In genomic region chr6:28104392-28105250, GRCh38 we compare ENCODE assay signal across 8 cellular contexts.
DNase-seq lines count a peak whose midpoint lies in the region; ATAC-seq and TF ChIP-seq lines count a peak whose summit lies in the region.

No MANE protein-coding gene starts in this region.

- POLR2A ChIA-PET in RWPE1 (lab: Yijun Ruan, JAX; ENCODE audit: low non-redundant PET) = interaction anchor here (0.5 to 0.9 kb wide), 3 partner anchors 10 to 231 kb away, joined by 3 to 14 read pairs (median 3); no protein-coding TSS in a partner anchor

- H3K4me1 ChIP-seq in neuron (ENCODE audit: insufficient read depth, low read length) (peaks cover 2% of the 10 kb centered on the region), stomach smooth muscle (ENCODE audit: control insufficient read depth, insufficient read depth, low read length) (peaks cover 9% of the 10 kb centered on the region)

- ATAC-seq in GM21825 (IDR thresholded peaks at IDR 0.05; ENCODE audit: unreplicated experiment) = peak; percentile 97

- H3K27ac ChIP-seq in RWPE1 (peak overlapping the region; percentile 80), stomach smooth muscle (ENCODE audit: low read length) (peak overlapping the region; percentile 60)

- H3K36me3 ChIP-seq in neuron (ENCODE audit: insufficient read depth, low read length) (no peaks in the 10 kb centered on the region), stomach smooth muscle (ENCODE audit: control insufficient read depth in 2 of 2, insufficient read depth in 2 of 2, low read length in 2 of 2) (no peaks in the 10 kb centered on the region)

- peak overlapping the region; percentile 72 for H3K4me3 ChIP-seq in neuron (ENCODE audit: low read length)
- H3K4me3 ChIP-seq in stomach smooth muscle (ENCODE audit: low read length in 2 of 2) = peak overlapping the region; percentile 86 to 90

- DNase-seq in EL (peak; percentile 76), RWPE1 (ENCODE audit: low spot score) (peak; percentile 84), activated gamma-delta T cell (lab: John Stamatoyannopoulos, UW) (peak; percentile 73), foreskin melanocyte (peak; percentile 71)

- CTCF ChIA-PET in RWPE1 (lab: Yijun Ruan, JAX) = interaction anchor here (0.6 to 0.8 kb wide), 6 partner anchors 12 to 1827 kb away, joined by 3 to 5 read pairs (median 4); no protein-coding TSS in a partner anchor

- H3K27me3 ChIP-seq in neuron (ENCODE audit: insufficient read depth, low read length) (no peaks in the 10 kb centered on the region), stomach smooth muscle (ENCODE audit: control insufficient read depth in 1 of 2, insufficient read depth in 2 of 2, low read length in 2 of 2) (no peaks in the 10 kb centered on the region)

- H2AFZ ChIP-seq in neuron (ENCODE audit: low read depth, low read length) = peak overlapping the region; percentile 94

- peak overlapping the region; percentile 89 to 90 for H3K9ac ChIP-seq in stomach smooth muscle (ENCODE audit: low read length in 2 of 2)

- TF ChIP-seq CTCF in LNCAP (IDR thresholded peaks at IDR 0.05) (peak; percentile 45), RWPE1 (conservative IDR thresholded peaks at IDR 0.05; ENCODE audit: low read depth) (peak; percentile 50)

- H3K9me3 ChIP-seq in neuron (ENCODE audit: low read length) (no peaks in the 10 kb centered on the region), stomach smooth muscle (ENCODE audit: control insufficient read depth in 2 of 2, low read length in 2 of 2) (no peaks in the 10 kb centered on the region)

Comparison
In these comparisons a context has a peak if more than half of its experiments do, and no peak if none do; other contexts are left out.
1. Peak in every context shown above with its lines: DNase-seq, ATAC-seq, H3K4me3 ChIP-seq and H3K27ac ChIP-seq.